In genomic region chr9:136140966-136141365, GRCh38 we compare ENCODE assay signal across 24 cellular contexts. TPM values are rescaled to one million over a fixed set of nuclear protein-coding genes. Genes with fewer than 3 reads are reported as not detected.
DNase-seq lines count a peak whose midpoint lies in the region; ATAC-seq, FAIRE-seq and TF ChIP-seq lines count a peak whose summit lies in the region.
"Had no signal": no experiment of that assay in that cellular context is flagged by ENCODE, and none has a peak within 500 bp of the region (broad histone marks: within the 10 kb centered on the region; RNA-seq: fewer than 3 reads in every experiment).

No MANE protein-coding gene starts in this region.

- no peak overlapping the region for H3K4me3 Mint-ChIP-seq in effector memory CD8-positive, alpha-beta T cell
- H3K4me3 Mint-ChIP-seq: activated CD8-positive, alpha-beta T cell treated with anti-CD3 and anti-CD28 coated beads, Interleukin-2, amount 10 ng/mL, durations not matched to agents 7 days and 5 days; activated naive CD4-positive, alpha-beta T cell treated with anti-CD3 and anti-CD28 coated beads, Interleukin-2, amount 10 ng/mL, durations not matched to agents 7 days and 5 days; activated T-cell treated with anti-CD3 and anti-CD28 coated beads, Interleukin-2, amount 50 U/mL, for 4 hours had no signal

- dilution Hi-C loops in keratinocyte (cut with MboI; ENCODE audit: extremely low pct_ligation_motif_present, low sequenced_read_pairs) = no loop called here

- H3K4me1 Mint-ChIP-seq in effector memory CD8-positive, alpha-beta T cell (ENCODE audit: low read depth in 2 of 2) = no peaks in the 10 kb centered on the region
- H3K4me1 Mint-ChIP-seq: activated naive CD4-positive, alpha-beta T cell treated with anti-CD3 and anti-CD28 coated beads, Interleukin-2, amount 10 ng/mL, durations not matched to agents 7 days and 5 days had no signal

- H3K36me3 ChIP-seq in left ventricle myocardium inferior = no peaks in the 10 kb centered on the region
- no peaks in the 10 kb centered on the region for H3K36me3 ChIP-seq in keratinocyte (ENCODE audit: control insufficient read depth in 2 of 2, extremely low read depth in 1 of 2, insufficient read depth in 2 of 2, low read length in 2 of 2)
- H3K36me3 ChIP-seq: esophagus muscularis mucosa, left lung, spleen had no signal

- H3K27me3 Mint-ChIP-seq in effector memory CD8-positive, alpha-beta T cell = peaks cover 26 to 42% of the 10 kb centered on the region in 2 donors

- H3K27ac ChIP-seq in left ventricle myocardium inferior (replicated peaks) = no peak overlapping the region
- H3K27ac ChIP-seq in keratinocyte (ENCODE audit: control insufficient read depth, insufficient read depth, low read length) = peak overlapping the region; percentile 47
- H3K27ac ChIP-seq: C4-2B, esophagus muscularis mucosa, left lung, spleen had no signal

- H3K9me1 ChIP-seq in keratinocyte (ENCODE audit: control insufficient read depth, extremely low read depth, insufficient read depth, low read length) = no peaks in the 10 kb centered on the region

- ATAC-seq in Right ventricle myocardium superior (ENCODE audit: poor library complexity) = peak; percentile 63
- ATAC-seq in GM21529 (IDR thresholded peaks at IDR 0.05; ENCODE audit: unreplicated experiment) = no peak
- no peak for ATAC-seq in effector memory CD8-positive, alpha-beta T cell (replicated peaks)
- ATAC-seq in GM18873 (IDR thresholded peaks at IDR 0.05; ENCODE audit: low FRiP score, unreplicated experiment) = no peak
- ATAC-seq: activated CD8-positive, alpha-beta T cell treated with anti-CD3 and anti-CD28 coated beads, Interleukin-2, amount 10 ng/mL, durations not matched to agents 7 days and 5 days; activated T-cell treated with anti-CD3 and anti-CD28 coated beads, Interleukin-2, amount 50 U/mL, for 4 hours; GM12878; left lung had no signal

- H3K27me3 ChIP-seq in left ventricle myocardium inferior (ENCODE audit: low read depth) = peaks cover 75% of the 10 kb centered on the region
- H3K27me3 ChIP-seq in keratinocyte (ENCODE audit: control insufficient read depth, extremely low read depth, insufficient read depth, low read length) = peaks cover 32% of the 10 kb centered on the region

- peak; percentile 64 for DNase-seq in Right ventricle myocardium superior
- no peak for DNase-seq in left ventricle myocardium inferior
- DNase-seq in astrocyte of the hippocampus (ENCODE audit: low read depth, low spot score) = peak; percentile 25
- no peak for DNase-seq in keratinocyte (ENCODE audit: low read depth, low spot score)
- no peak for DNase-seq in effector memory CD8-positive, alpha-beta T cell
- DNase-seq in NK-92 (lab: John Stamatoyannopoulos, UW; ENCODE audit: unreplicated experiment) = no peak
- DNase-seq: activated CD8-positive, alpha-beta T cell treated with anti-CD3 and anti-CD28 coated beads, Interleukin-2, amount 10 ng/mL, durations not matched to agents 7 days and 5 days; activated naive CD4-positive, alpha-beta T cell treated with anti-CD3 and anti-CD28 coated beads, Interleukin-2, amount 10 ng/mL, durations not matched to agents 7 days and 5 days; activated T-cell treated with anti-CD3 and anti-CD28 coated beads, Interleukin-2, amount 50 U/mL, for 4 hours; cerebellar nuclear complex; effector CD4-positive, alpha-beta T cell; GOT3; MM.1S; NCI-H226; RPMI8226; spleen had no signal

- no peak overlapping the region for H3K27ac Mint-ChIP-seq in effector memory CD8-positive, alpha-beta T cell
- H3K27ac Mint-ChIP-seq: activated CD8-positive, alpha-beta T cell treated with anti-CD3 and anti-CD28 coated beads, Interleukin-2, amount 10 ng/mL, durations not matched to agents 7 days and 5 days; activated naive CD4-positive, alpha-beta T cell treated with anti-CD3 and anti-CD28 coated beads, Interleukin-2, amount 10 ng/mL, durations not matched to agents 7 days and 5 days had no signal

- H3K4me2 ChIP-seq in keratinocyte (ENCODE audit: control insufficient read depth, extremely low read depth, insufficient read depth, low read depth, low read length) = no peak overlapping the region

- H3K4me1 ChIP-seq in left ventricle myocardium inferior = peaks cover 12% of the 10 kb centered on the region
- peaks cover 10% of the 10 kb centered on the region for H3K4me1 ChIP-seq in keratinocyte (ENCODE audit: control insufficient read depth, extremely low read depth, insufficient read depth, low read length)
- H3K4me1 ChIP-seq: esophagus muscularis mucosa, left lung had no signal

- H3K9me3 ChIP-seq in left ventricle myocardium inferior (replicated peaks) (no peaks in the 10 kb centered on the region), keratinocyte (ENCODE audit: control insufficient read depth, low read depth, low read length) (no peaks in the 10 kb centered on the region)
- H3K9me3 ChIP-seq: esophagus muscularis mucosa, left lung, spleen had no signal

- no peak overlapping the region for H3K4me3 ChIP-seq in left ventricle myocardium inferior
- H3K4me3 ChIP-seq in keratinocyte (ENCODE audit: control insufficient read depth in 2 of 3, extremely low read depth in 1 of 3, insufficient read depth in 2 of 3, low read depth in 1 of 3, low read length in 3 of 3) = no peak overlapping the region
- H3K4me3 ChIP-seq: esophagus muscularis mucosa, GM12878, left lung, spleen had no signal

- intact Hi-C loops in Right ventricle myocardium superior (cut with DNase I) = no loop called here
- intact Hi-C loops in left ventricle myocardium inferior (cut with micrococcal nuclease) = no loop called here

- FAIRE-seq in keratinocyte (lab: Jason Lieb, UNC) = peak; percentile 76
- FAIRE-seq: GM12878, GM19239, urothelium cell line had no signal

- no peaks in the 10 kb centered on the region for H3K36me3 Mint-ChIP-seq in effector memory CD8-positive, alpha-beta T cell (ENCODE audit: insufficient read depth)
- H3K36me3 Mint-ChIP-seq: activated naive CD4-positive, alpha-beta T cell treated with anti-CD3 and anti-CD28 coated beads, Interleukin-2, amount 10 ng/mL, durations not matched to agents 7 days and 5 days had no signal

- no peak for TF ChIP-seq CTCF in left ventricle myocardium inferior (IDR thresholded peaks at IDR 0.05; ENCODE audit: borderline replicate concordance)
- no peak for TF ChIP-seq CTCF in keratinocyte (optimal IDR thresholded peaks at IDR 0.05 in 1 of 3, IDR thresholded peaks at IDR 0.05 in 1 of 3, conservative IDR thresholded peaks at IDR 0.05 in 1 of 3; ENCODE audit: extremely low read depth in 1 of 3, insufficient read depth in 2 of 3, low read length in 3 of 3)

- H2AFZ ChIP-seq in keratinocyte (ENCODE audit: control insufficient read depth, low read length) = peak overlapping the region; percentile 12

- H3K79me2 ChIP-seq in keratinocyte (ENCODE audit: control insufficient read depth, insufficient read depth, low read length) = no peaks in the 10 kb centered on the region

- H3K9ac ChIP-seq in keratinocyte (ENCODE audit: control insufficient read depth, extremely low read depth, insufficient read depth, low read length) = no peak overlapping the region

- no peaks in the 10 kb centered on the region for H3K9me3 Mint-ChIP-seq in effector memory CD8-positive, alpha-beta T cell
- H3K9me3 Mint-ChIP-seq: activated naive CD4-positive, alpha-beta T cell treated with anti-CD3 and anti-CD28 coated beads, Interleukin-2, amount 10 ng/mL, durations not matched to agents 7 days and 5 days; activated T-cell treated with anti-CD3 and anti-CD28 coated beads, Interleukin-2, amount 50 U/mL, for 4 hours had no signal

- H4K20me1 ChIP-seq in keratinocyte (ENCODE audit: control insufficient read depth, extremely low read depth, insufficient read depth, low read length) = no peaks in the 10 kb centered on the region

RNA-seq across cellular contexts. Expression of gene TMEM250, which starts 22.3 kb away (rescaled TPM):
- total RNA-seq in Right ventricle myocardium superior (16.4 TPM), left ventricle myocardium inferior (15.1 TPM)
- polyA plus RNA-seq in keratinocyte = 9.9 to 19.2 TPM (median 14.3 TPM) in 3 replicates
- 6.3 TPM for polyA plus RNA-seq in keratinocyte (2011; ENCODE audit: low read depth)
- 7.3 and 16.1 TPM in 2 replicates for polyA plus RNA-seq in keratinocyte (2011; cell fraction: cytosol; rRNA removed)
- 11.8 and 16.3 TPM in 2 replicates for polyA plus RNA-seq in keratinocyte (2011; cell fraction: nucleus; rRNA removed)
- polyA plus RNA-seq in keratinocyte (2012; ENCODE audit: low replicate concordance) = 15.1 and 29.8 TPM in 2 replicates
- 10.9 to 20.6 TPM (median 12.1 TPM) in 3 replicates for polyA minus RNA-seq in keratinocyte
- 46.0 TPM for polyA minus RNA-seq in keratinocyte (2011; cell fraction: cytosol; rRNA and poly(A)+ RNA removed)
- polyA minus RNA-seq in keratinocyte (2011; cell fraction: nucleus; rRNA and poly(A)+ RNA removed) = 12.1 and 13.0 TPM in 2 replicates

RNA-seq across cellular contexts. Expression of gene NACC2, which starts 45.9 kb away (rescaled TPM):
- total RNA-seq in Right ventricle myocardium superior = 30.8 TPM
- total RNA-seq in left ventricle myocardium inferior = 29.5 TPM
- 4.6 to 7.4 TPM (median 6.6 TPM) in 3 replicates for polyA plus RNA-seq in keratinocyte
- 2.4 TPM for polyA plus RNA-seq in keratinocyte (2011; ENCODE audit: low read depth)
- 3.9 and 7.6 TPM in 2 replicates for polyA plus RNA-seq in keratinocyte (2011; cell fraction: cytosol; rRNA removed)
- 16.1 and 18.5 TPM in 2 replicates for polyA plus RNA-seq in keratinocyte (2011; cell fraction: nucleus; rRNA removed)
- 3.7 and 10.0 TPM in 2 replicates for polyA plus RNA-seq in keratinocyte (2012; ENCODE audit: low replicate concordance)
- polyA minus RNA-seq in keratinocyte = 10.5 to 18.5 TPM (median 14.2 TPM) in 3 replicates
- 28.0 TPM for polyA minus RNA-seq in keratinocyte (2011; cell fraction: cytosol; rRNA and poly(A)+ RNA removed)
- polyA minus RNA-seq in keratinocyte (2011; cell fraction: nucleus; rRNA and poly(A)+ RNA removed) = 20.9 and 22.5 TPM in 2 replicates

Comparison
In these comparisons a context has a peak if more than half of its experiments do, and no peak if none do; other contexts are left out.
1. DNase-seq: peak in Right ventricle myocardium superior (single experiment) and astrocyte of the hippocampus (single experiment); none in left ventricle myocardium inferior (single experiment), keratinocyte (single experiment), effector memory CD8-positive, alpha-beta T cell (0 of 3) and NK-92 (single experiment).